27 cellular contexts compared by ENCODE assay signal in genomic region chr17:34626141-34626681, GRCh38. TPM values are rescaled to one million over a fixed set of nuclear protein-coding genes. Genes with fewer than 3 reads are reported as not detected.
DNase-seq lines count a peak whose midpoint lies in the region; ATAC-seq and TF ChIP-seq lines count a peak whose summit lies in the region.
"Had no signal": no experiment of that assay in that cellular context is flagged by ENCODE, and none has a peak within 500 bp of the region (broad histone marks: within the 10 kb centered on the region; RNA-seq: fewer than 3 reads in every experiment).

No MANE protein-coding gene starts in this region.

- H3K4me3 ChIP-seq in right atrium auricular region (no peak overlapping the region), thyroid gland (replicated peaks in 1 of 3) (no peak overlapping the region)
- H3K4me3 ChIP-seq: HAP-1, Peyer's patch had no signal

- ATAC-seq in Right ventricle myocardium superior (ENCODE audit: poor library complexity) (peak; percentile 31), left lobe of liver (peak; percentile 41)
- ATAC-seq: activated T-cell treated with anti-CD3 and anti-CD28 coated beads, Interleukin-2, amount 50 U/mL, for 72 hours had no signal

- H3K36me3 ChIP-seq in right atrium auricular region: no peaks in the 10 kb centered on the region
- H3K36me3 ChIP-seq in thyroid gland: no peaks in the 10 kb centered on the region
- H3K36me3 ChIP-seq: HAP-1, neutrophil, Peyer's patch had no signal

- intact Hi-C loops in Right ventricle myocardium superior (cut with DNase I) (no loop called here), thyroid gland (cut with DNase I) (no loop called here)

- 8 to 25% methylated on average over 5 to 8 of the region's 52 CpGs for WGBS in thyroid gland, 2 donors

- TF ChIP-seq CTCF in right atrium auricular region (IDR thresholded peaks at IDR 0.05) (no peak), thyroid gland (IDR thresholded peaks at IDR 0.05) (no peak)

- DNase-seq in Right ventricle myocardium superior (no peak), right atrium auricular region (ENCODE audit: low spot score) (no peak), astrocyte of the hippocampus (ENCODE audit: low read depth, low spot score) (peak; percentile 6), left lobe of liver (ENCODE audit: low spot score) (no peak), thyroid gland (peak; percentile 17 to 26), DMS79 (lab: John Stamatoyannopoulos, UW) (no peak), GM19238 (ENCODE audit: insufficient read length, low spot score) (no peak), occipital lobe (lab: John Stamatoyannopoulos, UW) (no peak)
- DNase-seq: ACHN; activated CD8-positive, alpha-beta memory T cell treated with anti-CD3 and anti-CD28 coated beads for 24 hours; aorta; C1 segment of cervical spinal cord; effector memory CD4-positive, alpha-beta T cell; Karpas-422; NCI-H1092 treated with DMSO at 0.1 percent for 48 hours; NCI-H2029 treated with DMSO at 0.1 percent for 48 hours; Peyer's patch; stimulated activated CD4-positive, alpha-beta T cell treated with anti-CD3 and anti-CD28 coated beads, Interleukin-12 subunit alpha, Interleukin-12 subunit beta, amount 100 ng/mL, for 4 hours; stimulated activated CD8-positive, alpha-beta memory T cell treated with anti-CD3 and anti-CD28 coated beads, Interleukin-4, amount 100 ng/mL, for 48 hours had no signal

- no peak for TF ChIP-seq POLR2A in thyroid gland (IDR thresholded peaks at IDR 0.05)

- H3K27me3 ChIP-seq in right atrium auricular region (peaks cover 3 to 15% of the 10 kb centered on the region in 2 donors), thyroid gland (peaks cover 12% of the 10 kb centered on the region)

- H3K27ac ChIP-seq in right atrium auricular region (no peak overlapping the region), thyroid gland (no peak overlapping the region)
- H3K27ac ChIP-seq: neutrophil, Peyer's patch, VCaP had no signal

- H3K9me3 ChIP-seq in right atrium auricular region (no peaks in the 10 kb centered on the region), thyroid gland (no peaks in the 10 kb centered on the region)
- H3K9me3 ChIP-seq: HAP-1, neutrophil, Peyer's patch had no signal

- H3K4me1 ChIP-seq in right atrium auricular region (peaks cover 0 to 9% of the 10 kb centered on the region in 2 donors), thyroid gland (peaks cover 0 to 4% of the 10 kb centered on the region in 2 donors)
- H3K4me1 ChIP-seq: HAP-1, Peyer's patch had no signal

RNA-seq across cellular contexts. Expression of gene TMEM132E, which starts 46.8 kb away (rescaled TPM):
- total RNA-seq in Right ventricle myocardium superior: not detected
- under 1 TPM; 0.24 to 0.26 TPM for total RNA-seq in right atrium auricular region
- total RNA-seq in left lobe of liver: 0.65 TPM
- under 1 TPM in 2 of 4 donors, not detected in 2; 0.11 to 0.13 TPM for total RNA-seq in thyroid gland
- total RNA-seq in occipital lobe: 0.78 TPM
- total RNA-seq: activated T-cell treated with anti-CD3 and anti-CD28 coated beads, Interleukin-2, amount 50 U/mL, for 72 hours; glomerular endothelial cell; HT1080; SK-MEL-5; T-helper 2 cell treated with Interferon-gamma antibody and Interleukin-4, amounts not matched to agents 100 ng/mL and 5 ng/mL, for 36 hours had no signal

Comparison
In these comparisons a context has a peak if more than half of its experiments do, and no peak if none do; other contexts are left out.
1. DNase-seq: peak in astrocyte of the hippocampus (single experiment) and thyroid gland (2 of 2); none in Right ventricle myocardium superior (single experiment), right atrium auricular region (single experiment), left lobe of liver (single experiment), DMS79 (single experiment), GM19238 (single experiment) and occipital lobe (single experiment).